In genomic region chr2:64523667-64524603, GRCh38 we compare ENCODE assay signal across 8 cellular contexts. TPM values are rescaled to one million over a fixed set of nuclear protein-coding genes. Genes with fewer than 3 reads are reported as not detected.
DNase-seq lines count a peak whose midpoint lies in the region; ATAC-seq and TF ChIP-seq lines count a peak whose summit lies in the region.

TSS of gene AFTPH (plus strand) at chr2:64524328. CDS start at chr2:64551475, 27,147 bp downstream.

- peaks cover 3% of the 10 kb centered on the region for H3K36me3 Mint-ChIP-seq in activated CD4-positive, alpha-beta T cell treated with anti-CD3 and anti-CD28 coated beads, Interleukin-2, amount 10 ng/mL, durations not matched to agents 7 days and 5 days (ENCODE audit: low read depth)

- H3K27me3 Mint-ChIP-seq in activated CD4-positive, alpha-beta T cell treated with anti-CD3 and anti-CD28 coated beads, Interleukin-2, amount 10 ng/mL, durations not matched to agents 7 days and 5 days: peaks cover 5% of the 10 kb centered on the region

- H3K9me3 Mint-ChIP-seq in activated CD4-positive, alpha-beta T cell treated with anti-CD3 and anti-CD28 coated beads, Interleukin-2, amount 10 ng/mL, durations not matched to agents 7 days and 5 days: no peaks in the 10 kb centered on the region

- peak within 1 kb of the TSS; percentile 99 for H3K27ac Mint-ChIP-seq in activated CD4-positive, alpha-beta T cell treated with anti-CD3 and anti-CD28 coated beads, Interleukin-2, amount 10 ng/mL, durations not matched to agents 7 days and 5 days

- TF ChIP-seq CTCF in BJ (IDR thresholded peaks at IDR 0.05; ENCODE audit: insufficient read depth, low read depth, low read length): no peak

- peaks cover 6% of the 10 kb centered on the region for H3K27me3 ChIP-seq in BJ (ENCODE audit: control insufficient read depth, insufficient read depth, low read length)

- H3K4me3 ChIP-seq in BJ (ENCODE audit: low read depth, low read length): peak within 1 kb of the TSS; percentile 73

- POLR2A ChIA-PET in BJ (lab: Charles Lee): interaction anchor here (0.7 to 1.0 kb wide), 2 partner anchors 193 to 627 kb away, joined by 3 to 4 read pairs; no protein-coding TSS in a partner anchor
- POLR2A ChIA-PET in activated CD4-positive, alpha-beta T cell treated with anti-CD3 and anti-CD28 coated beads, Interleukin-2, amount 10 ng/mL, durations not matched to agents 7 days and 5 days (lab: Charles Lee): interaction anchor here (0.7 to 1.1 kb wide), 3 partner anchors 121 to 704 kb away, joined by 3 read pairs; partner anchors contain the start of gene ACTR2

- peak; percentile 90 for ATAC-seq in GM19324 (IDR thresholded peaks at IDR 0.05; ENCODE audit: low FRiP score, unreplicated experiment)
- ATAC-seq in HG03469 (IDR thresholded peaks at IDR 0.05; ENCODE audit: unreplicated experiment): peak; percentile 73

- peak within 1 kb of the TSS; percentile 99 for H3K4me3 Mint-ChIP-seq in activated CD4-positive, alpha-beta T cell treated with anti-CD3 and anti-CD28 coated beads, Interleukin-2, amount 10 ng/mL, durations not matched to agents 7 days and 5 days

- peaks cover 41% of the 10 kb centered on the region for H3K4me1 Mint-ChIP-seq in activated CD4-positive, alpha-beta T cell treated with anti-CD3 and anti-CD28 coated beads, Interleukin-2, amount 10 ng/mL, durations not matched to agents 7 days and 5 days

- peak; percentile 93 for DNase-seq in BJ (ENCODE audit: low read depth)
- DNase-seq in NCI-H69 (lab: John Stamatoyannopoulos, UW): peak; percentile 97
- DNase-seq in activated CD4-positive, alpha-beta T cell treated with anti-CD3 and anti-CD28 coated beads, Interleukin-2, amount 10 ng/mL, durations not matched to agents 7 days and 5 days: peak; percentile 100
- peak; percentile 91 for DNase-seq in cortex of kidney (lab: John Stamatoyannopoulos, UW)
- DNase-seq in left kidney (ENCODE audit: low read depth, low spot score): peak; percentile 100
- peak; percentile 98 to 99 for DNase-seq in stimulated activated CD4-positive, alpha-beta T cell treated with anti-CD3 and anti-CD28 coated beads, Interleukin-2, amount 100 ng/mL, for 24 hours

- CTCF ChIA-PET in BJ (lab: Yijun Ruan, JAX): interaction anchor here (0.6 to 3.8 kb wide), 31 partner anchors 8 to 1050 kb away, joined by 3 to 30 read pairs (median 4); no protein-coding TSS in a partner anchor
- CTCF ChIA-PET in activated CD4-positive, alpha-beta T cell treated with anti-CD3 and anti-CD28 coated beads, Interleukin-2, amount 10 ng/mL, durations not matched to agents 7 days and 5 days (lab: Charles Lee): interaction anchor here (0.5 to 2.6 kb wide), 24 partner anchors 9 to 589 kb away, joined by 3 to 15 read pairs (median 4); partner anchors contain the start of gene SERTAD2

- no peaks in the 10 kb centered on the region for H3K36me3 ChIP-seq in BJ (ENCODE audit: control insufficient read depth, insufficient read depth, low read length)

RNA-seq across cellular contexts. Expression of gene AFTPH, which starts in this region (rescaled TPM):
- 10.9 and 21.7 TPM in 2 replicates for polyA plus RNA-seq in BJ (2011; rRNA removed)
- polyA minus RNA-seq in BJ (2011; rRNA and poly(A)+ RNA removed): 7.9 and 10.0 TPM in 2 replicates
- 10 to 100 TPM; 31.1 to 38.9 TPM for total RNA-seq in activated CD4-positive, alpha-beta T cell treated with anti-CD3 and anti-CD28 coated beads, Interleukin-2, amount 10 ng/mL, durations not matched to agents 7 days and 5 days

Comparison
In these comparisons a context has a peak if more than half of its experiments do, and no peak if none do; other contexts are left out.
1. Peak in every context shown above with its lines: DNase-seq, ATAC-seq and H3K4me3 ChIP-seq.